ENCODE assay signal across 15 cellular contexts in the genomic region with DNA sequence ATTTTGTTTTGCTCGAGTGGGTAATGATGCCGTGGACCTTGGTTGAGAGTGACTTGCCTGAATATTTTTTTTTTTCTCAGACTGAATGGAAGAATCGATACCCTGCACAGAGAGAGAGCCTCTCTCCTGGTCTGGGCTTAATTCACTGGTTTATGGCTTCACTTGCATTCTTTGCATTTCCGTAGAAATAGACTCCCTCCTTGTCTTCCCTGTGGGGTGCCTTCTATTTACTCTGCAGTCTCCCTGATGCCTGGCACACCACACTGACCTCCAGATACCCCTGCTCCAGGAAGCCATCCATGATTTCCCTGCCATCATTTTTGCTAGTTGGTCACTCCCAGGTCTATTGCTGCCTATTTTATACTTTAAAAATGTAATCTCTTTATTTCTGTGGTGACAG.
DNase-seq lines count a peak whose midpoint lies in the region; ATAC-seq and TF ChIP-seq lines count a peak whose summit lies in the region.
"Had no signal": no experiment of that assay in that cellular context is flagged by ENCODE, and none has a peak within 500 bp of the region (broad histone marks: within the 10 kb centered on the region; RNA-seq: fewer than 3 reads in every experiment).

No MANE protein-coding gene starts in this region.

- peaks cover 0 to 8% of the 10 kb centered on the region in 2 donors for H3K9me3 Mint-ChIP-seq in stimulated activated naive CD8-positive, alpha-beta T cell treated with anti-CD3 and anti-CD28 coated beads, Interleukin-15, amount 100 ng/mL, for 72 hours
- peaks cover 1% of the 10 kb centered on the region for H3K9me3 Mint-ChIP-seq in endodermal cell
- H3K9me3 Mint-ChIP-seq in activated T-helper 1 cell treated with anti-CD3 and anti-CD28 coated beads, Interleukin-12 subunit alpha, Interleukin-12 subunit beta, Interleukin-2, Interleukin-4 antibody, amounts not matched to agents 30 ng/mL and 10 ng/mL and 1 ng/mL, durations not matched to agents 14 hours and 24 hours and 36 hours, result no peaks in the 10 kb centered on the region
- H3K9me3 Mint-ChIP-seq: HFFc6 had no signal

- peak overlapping the region; percentile 3 for H3K9ac ChIP-seq in endodermal cell (ENCODE audit: extremely low read depth, low read length, poor library complexity, severe bottlenecking)

- DNase-seq in stimulated activated naive CD8-positive, alpha-beta T cell treated with anti-CD3 and anti-CD28 coated beads, Interleukin-15, amount 100 ng/mL, for 72 hours, result no peak
- no peak for DNase-seq in stimulated activated naive CD8-positive, alpha-beta T cell treated with anti-CD3 and anti-CD28 coated beads, Interleukin-15, Interleukin-2, amounts not matched to agents 100 U/mL and 50 U/mL, for 24 hours
- DNase-seq in NCI-H748 treated with DMSO at 0.1 percent for 48 hours (lab: John Stamatoyannopoulos, UW) (peak; percentile 24), endodermal cell (no peak), NCI-H1694 (lab: John Stamatoyannopoulos, UW) (no peak), left colon (no peak), RPMI8226 (no peak)
- no peak for DNase-seq in activated T-helper 1 cell treated with anti-CD3 and anti-CD28 coated beads, Interleukin-12 subunit alpha, Interleukin-12 subunit beta, Interleukin-2, Interleukin-4 antibody, amounts not matched to agents 30 ng/mL and 10 ng/mL and 1 ng/mL, durations not matched to agents 14 hours and 24 hours and 36 hours (ENCODE audit: low spot score)
- DNase-seq: C1 segment of cervical spinal cord, DND-41, GF-D8, HFFc6, NCI-H1048, NCI-H187 had no signal

- no peak for ATAC-seq in stimulated activated naive CD8-positive, alpha-beta T cell treated with anti-CD3 and anti-CD28 coated beads, Interleukin-15, amount 100 ng/mL, for 72 hours
- no peak for ATAC-seq in stimulated activated naive CD8-positive, alpha-beta T cell treated with anti-CD3 and anti-CD28 coated beads, Interleukin-15, Interleukin-2, amounts not matched to agents 100 U/mL and 50 U/mL, for 24 hours
- ATAC-seq in left colon, result no peak
- ATAC-seq: HepG2 had no signal

- H3K27ac ChIP-seq in endodermal cell (ENCODE audit: low read depth, low read length), result no peak overlapping the region

- no peak overlapping the region for H3K4me3 ChIP-seq in endodermal cell (ENCODE audit: low read length)

- H3K9me3 ChIP-seq in endodermal cell (ENCODE audit: control insufficient read depth, low read length), result no peaks in the 10 kb centered on the region

- 46 to 69% methylated on average over 4 of the region's 4 CpGs for WGBS in endodermal cell (ENCODE audit: insufficient coverage in 1 of 2, insufficient read length in 1 of 2), 2 experiments

- H3K4me1 Mint-ChIP-seq in stimulated activated naive CD8-positive, alpha-beta T cell treated with anti-CD3 and anti-CD28 coated beads, Interleukin-15, amount 100 ng/mL, for 72 hours, result no peaks in the 10 kb centered on the region
- peaks cover 25% of the 10 kb centered on the region for H3K4me1 Mint-ChIP-seq in endodermal cell
- no peaks in the 10 kb centered on the region for H3K4me1 Mint-ChIP-seq in activated T-helper 1 cell treated with anti-CD3 and anti-CD28 coated beads, Interleukin-12 subunit alpha, Interleukin-12 subunit beta, Interleukin-2, Interleukin-4 antibody, amounts not matched to agents 30 ng/mL and 10 ng/mL and 1 ng/mL, durations not matched to agents 14 hours and 24 hours and 36 hours (ENCODE audit: low read depth)

- H3K4me3 Mint-ChIP-seq in stimulated activated naive CD8-positive, alpha-beta T cell treated with anti-CD3 and anti-CD28 coated beads, Interleukin-15, amount 100 ng/mL, for 72 hours, result no peak overlapping the region
- no peak overlapping the region for H3K4me3 Mint-ChIP-seq in endodermal cell
- no peak overlapping the region for H3K4me3 Mint-ChIP-seq in activated T-helper 1 cell treated with anti-CD3 and anti-CD28 coated beads, Interleukin-12 subunit alpha, Interleukin-12 subunit beta, Interleukin-2, Interleukin-4 antibody, amounts not matched to agents 30 ng/mL and 10 ng/mL and 1 ng/mL, durations not matched to agents 14 hours and 24 hours and 36 hours
- H3K4me3 Mint-ChIP-seq: HFFc6 had no signal

- intact Hi-C loops in left colon (cut with DNase I, micrococcal nuclease), result no loop called here
- intact Hi-C loops in activated T-helper 1 cell treated with anti-CD3 and anti-CD28 coated beads, Interleukin-12 subunit alpha, Interleukin-12 subunit beta, Interleukin-2, Interleukin-4 antibody, amounts not matched to agents 30 ng/mL and 10 ng/mL and 1 ng/mL, durations not matched to agents 14 hours and 24 hours and 36 hours (cut with micrococcal nuclease), result no loop called here

- no peaks in the 10 kb centered on the region for H3K36me3 ChIP-seq in endodermal cell (ENCODE audit: control insufficient read depth, insufficient read depth, low read length)

- no peak for TF ChIP-seq CTCF in endodermal cell (conservative IDR thresholded peaks at IDR 0.05)

- no peaks in the 10 kb centered on the region for H3K27me3 ChIP-seq in endodermal cell (ENCODE audit: control insufficient read depth, insufficient read depth, low read length, poor library complexity, severe bottlenecking)

- H3K36me3 Mint-ChIP-seq in endodermal cell (ENCODE audit: low read depth), result no peaks in the 10 kb centered on the region
- H3K36me3 Mint-ChIP-seq in activated T-helper 1 cell treated with anti-CD3 and anti-CD28 coated beads, Interleukin-12 subunit alpha, Interleukin-12 subunit beta, Interleukin-2, Interleukin-4 antibody, amounts not matched to agents 30 ng/mL and 10 ng/mL and 1 ng/mL, durations not matched to agents 14 hours and 24 hours and 36 hours (ENCODE audit: low read depth), result no peaks in the 10 kb centered on the region

- no peaks in the 10 kb centered on the region for H3K4me1 ChIP-seq in endodermal cell (ENCODE audit: control insufficient read depth, insufficient read depth, low read length)

- no peaks in the 10 kb centered on the region for H3K27me3 Mint-ChIP-seq in stimulated activated naive CD8-positive, alpha-beta T cell treated with anti-CD3 and anti-CD28 coated beads, Interleukin-15, amount 100 ng/mL, for 72 hours
- no peaks in the 10 kb centered on the region for H3K27me3 Mint-ChIP-seq in endodermal cell (ENCODE audit: insufficient read depth)
- H3K27me3 Mint-ChIP-seq in activated T-helper 1 cell treated with anti-CD3 and anti-CD28 coated beads, Interleukin-12 subunit alpha, Interleukin-12 subunit beta, Interleukin-2, Interleukin-4 antibody, amounts not matched to agents 30 ng/mL and 10 ng/mL and 1 ng/mL, durations not matched to agents 14 hours and 24 hours and 36 hours (ENCODE audit: insufficient read depth), result no peaks in the 10 kb centered on the region

- peak overlapping the region; percentile 35 to 50 for H3K27ac Mint-ChIP-seq in stimulated activated naive CD8-positive, alpha-beta T cell treated with anti-CD3 and anti-CD28 coated beads, Interleukin-15, amount 100 ng/mL, for 72 hours
- no peak overlapping the region for H3K27ac Mint-ChIP-seq in endodermal cell
- no peak overlapping the region for H3K27ac Mint-ChIP-seq in activated T-helper 1 cell treated with anti-CD3 and anti-CD28 coated beads, Interleukin-12 subunit alpha, Interleukin-12 subunit beta, Interleukin-2, Interleukin-4 antibody, amounts not matched to agents 30 ng/mL and 10 ng/mL and 1 ng/mL, durations not matched to agents 14 hours and 24 hours and 36 hours
- H3K27ac Mint-ChIP-seq: HFFc6 had no signal

Comparison
In these comparisons a context has a peak if more than half of its experiments do, and no peak if none do; other contexts are left out.
1. H3K27ac Mint-ChIP-seq: peak in stimulated activated naive CD8-positive, alpha-beta T cell treated with anti-CD3 and anti-CD28 coated beads, Interleukin-15, amount 100 ng/mL, for 72 hours (2 of 2); none in endodermal cell (single experiment) and activated T-helper 1 cell treated with anti-CD3 and anti-CD28 coated beads, Interleukin-12 subunit alpha, Interleukin-12 subunit beta, Interleukin-2, Interleukin-4 antibody, amounts not matched to agents 30 ng/mL and 10 ng/mL and 1 ng/mL, durations not matched to agents 14 hours and 24 hours and 36 hours (single experiment).